8 cellular contexts compared by ENCODE assay signal in genomic region chr11:113773416-113774173, GRCh38. TPM values are rescaled to one million over a fixed set of nuclear protein-coding genes. Genes with fewer than 3 reads are reported as not detected.
A peak's percentile ranks its signal among the peaks of the same experiment; 100 is the strongest.
DNase-seq lines count a peak whose midpoint lies in the region; ATAC-seq, FAIRE-seq and TF ChIP-seq lines count a peak whose summit lies in the region.

Gene ZW10, minus strand, starts transcription at chr11:113773692. Its CDS starts 26 bp downstream, at chr11:113773666.

- TF ChIP-seq CTCF in BJ (IDR thresholded peaks at IDR 0.05; ENCODE audit: insufficient read depth, low read depth, low read length) = peak; percentile 84
- TF ChIP-seq CTCF in choroid plexus epithelial cell (conservative IDR thresholded peaks at IDR 0.05; ENCODE audit: low read depth, low read length) = peak; percentile 88
- TF ChIP-seq CTCF in kidney (IDR thresholded peaks at IDR 0.05; ENCODE audit: borderline replicate concordance, extremely low read depth, insufficient read depth) = peak; percentile 69

- POLR2A ChIA-PET in BJ (lab: Charles Lee) = interaction anchor here (0.6 kb wide), 1 partner anchor 84 kb away, joined by 3 read pairs; no protein-coding TSS in a partner anchor

- peak; percentile 99 for ATAC-seq in HG03442 (IDR thresholded peaks at IDR 0.05; ENCODE audit: unreplicated experiment)

- FAIRE-seq in kidney (lab: Jason Lieb, UNC) = peak; percentile 92

- H3K4me3 ChIP-seq in BJ (ENCODE audit: low read depth, low read length) = peak within 1 kb of the TSS; percentile 80
- peak within 1 kb of the TSS; percentile 76 for H3K4me3 ChIP-seq in choroid plexus epithelial cell (ENCODE audit: low read depth, low read length)
- peak within 1 kb of the TSS; percentile 79 to 96 for H3K4me3 ChIP-seq in kidney (ENCODE audit: low read length in 2 of 2)

- no peaks in the 10 kb centered on the region for H3K9me3 ChIP-seq in kidney (ENCODE audit: control insufficient read depth in 1 of 2, low read length in 2 of 2)

- H3K4me1 ChIP-seq in kidney (ENCODE audit: control insufficient read depth in 1 of 2, insufficient read depth in 1 of 2, low read depth in 1 of 2, low read length in 2 of 2) = peaks cover 0 to 5% of the 10 kb centered on the region in 2 donors

- peak within 1 kb of the TSS; percentile 88 to 92 for H3K9ac ChIP-seq in kidney (ENCODE audit: low read length in 2 of 2)

- H3K27me3 ChIP-seq in BJ (ENCODE audit: control insufficient read depth, insufficient read depth, low read length) = peaks cover 4% of the 10 kb centered on the region

- CTCF ChIA-PET in BJ (lab: Yijun Ruan, JAX) = interaction anchor here (0.6 to 1.6 kb wide), 13 partner anchors 8 to 505 kb away, joined by 3 to 8 read pairs (median 3); no protein-coding TSS in a partner anchor

- H3K27ac ChIP-seq in kidney (ENCODE audit: low read depth in 2 of 2, low read length in 2 of 2) = peak within 1 kb of the TSS; percentile 53 to 92

- DNase-seq in BJ (ENCODE audit: low read depth) = peak; percentile 90
- peak; percentile 75 for DNase-seq in GM19238 (ENCODE audit: insufficient read length, low spot score)
- DNase-seq in NCI-H510A treated with DMSO at 0.1 percent for 48 hours (lab: John Stamatoyannopoulos, UW) = peak; percentile 97
- peak; percentile 83 to 87 for DNase-seq in activated CD4-positive, alpha-beta T cell treated with anti-CD3 and anti-CD28 coated beads for 24 hours (ENCODE audit: low read depth in 2 of 2)
- DNase-seq in choroid plexus epithelial cell (ENCODE audit: low read depth) = peak; percentile 99
- DNase-seq in kidney = peak; percentile 99
- peak; percentile 96 for DNase-seq in stimulated activated CD4-positive, alpha-beta T cell treated with anti-CD3 and anti-CD28 coated beads, Interleukin-15, amount 100 ng/mL, for 24 hours

- intact Hi-C loops in kidney (cut with DNase I) = no loop called here

- H3K36me3 ChIP-seq in BJ (ENCODE audit: control insufficient read depth, insufficient read depth, low read length) (no peaks in the 10 kb centered on the region; the same call in 1 of the 2 replicates), kidney (ENCODE audit: control insufficient read depth in 1 of 2, insufficient read depth in 2 of 2, low read length in 2 of 2) (no peaks in the 10 kb centered on the region)

RNA-seq across cellular contexts. Expression of gene ZW10, which starts in this region (rescaled TPM):
- polyA plus RNA-seq in BJ (2011; rRNA removed) = 6.3 and 12.8 TPM in 2 replicates
- 6.2 and 7.5 TPM in 2 replicates for polyA minus RNA-seq in BJ (2011; rRNA and poly(A)+ RNA removed)
- total RNA-seq in kidney = 11.0 TPM
- polyA plus RNA-seq in kidney (ENCODE audit: insufficient read depth, low read depth, low replicate concordance) = 6.7 TPM

Comparison
In these comparisons a context has a peak if more than half of its experiments do, and no peak if none do; other contexts are left out.
1. Peak in every context shown above with its lines: DNase-seq, ATAC-seq, H3K4me3 ChIP-seq and H3K27ac ChIP-seq.